In genomic region chr1:110004583-110004982, GRCh38 we compare ENCODE assay signal across 8 cellular contexts. TPM values are rescaled to one million over a fixed set of nuclear protein-coding genes. Genes with fewer than 3 reads are reported as not detected.
DNase-seq lines count a peak whose midpoint lies in the region; ATAC-seq and TF ChIP-seq lines count a peak whose summit lies in the region.

No MANE protein-coding gene starts in this region.

- TSS peak; percentile 36 for BruUV-seq in mammary epithelial cell (replicated peaks; lab: Mats Ljungman, UMichigan)

- H4K20me1 ChIP-seq in mammary epithelial cell (ENCODE audit: insufficient read depth, low read length), result no peaks in the 10 kb centered on the region

- no peak for DNase-seq in stimulated activated naive CD8-positive, alpha-beta T cell treated with anti-CD3 and anti-CD28 coated beads, Interleukin-15, Interleukin-2, amounts not matched to agents 100 U/mL and 50 U/mL, for 24 hours
- DNase-seq in mammary epithelial cell, result no peak
- DNase-seq in putamen (ENCODE audit: low spot score), result no peak
- no peak for DNase-seq in NCI-H2107 (lab: John Stamatoyannopoulos, UW)
- DNase-seq in cerebellar nuclear complex (lab: John Stamatoyannopoulos, UW), result no peak

- peaks cover 8% of the 10 kb centered on the region for H3K36me3 ChIP-seq in mammary epithelial cell (ENCODE audit: insufficient read depth, low read length)
- peaks cover 13% of the 10 kb centered on the region for H3K36me3 ChIP-seq in mesodermal cell (ENCODE audit: control insufficient read depth, insufficient read depth, low read length)

- H3K27ac ChIP-seq in mammary epithelial cell (ENCODE audit: insufficient read depth, low read depth, low read length) (peak overlapping the region; percentile 78), mesodermal cell (ENCODE audit: low read depth, low read length, severe bottlenecking) (peak overlapping the region; percentile 91)

- peak overlapping the region; percentile 45 for H3K9ac ChIP-seq in mammary epithelial cell (ENCODE audit: insufficient read depth, low read length)

- peak overlapping the region; percentile 42 for H2AFZ ChIP-seq in mammary epithelial cell (ENCODE audit: low read depth, low read length)

- intact Hi-C loops in mammary epithelial cell (cut with micrococcal nuclease), result no loop called here

- peaks cover 68% of the 10 kb centered on the region for H3K79me2 ChIP-seq in mammary epithelial cell (ENCODE audit: insufficient read depth, low read length)

- H3K4me1 ChIP-seq in mammary epithelial cell (ENCODE audit: insufficient read depth, low read length), result peaks cover 37% of the 10 kb centered on the region
- peaks cover 48% of the 10 kb centered on the region for H3K4me1 ChIP-seq in mesodermal cell (ENCODE audit: control insufficient read depth, insufficient read depth, low read length, poor library complexity, severe bottlenecking)

- H3K27me3 Mint-ChIP-seq in stimulated activated naive CD8-positive, alpha-beta T cell treated with anti-CD3 and anti-CD28 coated beads, Interleukin-15, Interleukin-2, amounts not matched to agents 100 ng/mL and 50 ng/mL, for 24 hours, result no peaks in the 10 kb centered on the region

- H3K4me3 Mint-ChIP-seq in stimulated activated naive CD8-positive, alpha-beta T cell treated with anti-CD3 and anti-CD28 coated beads, Interleukin-15, Interleukin-2, amounts not matched to agents 100 ng/mL and 50 ng/mL, for 24 hours, result peak overlapping the region; percentile 6

- ATAC-seq in stimulated activated naive CD8-positive, alpha-beta T cell treated with anti-CD3 and anti-CD28 coated beads, Interleukin-15, Interleukin-2, amounts not matched to agents 100 U/mL and 50 U/mL, for 24 hours, result no peak
- ATAC-seq in HG02852 (IDR thresholded peaks at IDR 0.05; ENCODE audit: unreplicated experiment), result no peak

- peak overlapping the region; percentile 85 for H3K27ac Mint-ChIP-seq in stimulated activated naive CD8-positive, alpha-beta T cell treated with anti-CD3 and anti-CD28 coated beads, Interleukin-15, Interleukin-2, amounts not matched to agents 100 ng/mL and 50 ng/mL, for 24 hours

- H3K27me3 ChIP-seq in mammary epithelial cell (ENCODE audit: insufficient read depth, low read length), result no peaks in the 10 kb centered on the region

- H3K9me3 Mint-ChIP-seq in stimulated activated naive CD8-positive, alpha-beta T cell treated with anti-CD3 and anti-CD28 coated beads, Interleukin-15, Interleukin-2, amounts not matched to agents 100 ng/mL and 50 ng/mL, for 24 hours, result no peaks in the 10 kb centered on the region

- no peak for TF ChIP-seq CTCF in mammary epithelial cell (conservative IDR thresholded peaks at IDR 0.05 in 1 of 2, IDR thresholded peaks at IDR 0.05 in 1 of 2; ENCODE audit: extremely low read depth in 1 of 2, insufficient read depth in 1 of 2, low read depth in 1 of 2, low read length in 2 of 2)

- peak overlapping the region; percentile 77 for H3K4me2 ChIP-seq in mammary epithelial cell (ENCODE audit: insufficient read depth, low read depth, low read length)

- H3K9me3 ChIP-seq in mammary epithelial cell (replicated peaks; ENCODE audit: insufficient read depth, low read length) (no peaks in the 10 kb centered on the region), mesodermal cell (ENCODE audit: control insufficient read depth, low read length) (no peaks in the 10 kb centered on the region)

- CTCF ChIA-PET in mammary epithelial cell (lab: Charles Lee; ENCODE audit: low non-redundant PET), result interaction anchor here (0.6 kb wide), 1 partner anchor 459 kb away, joined by 3 read pairs; no protein-coding TSS in a partner anchor

- in situ Hi-C loops in mammary epithelial cell (cut with MboI; ENCODE audit: low sequenced_read_pairs in 2 of 2), result no loop called here

- peaks cover 25% of the 10 kb centered on the region for H3K4me1 Mint-ChIP-seq in stimulated activated naive CD8-positive, alpha-beta T cell treated with anti-CD3 and anti-CD28 coated beads, Interleukin-15, Interleukin-2, amounts not matched to agents 100 ng/mL and 50 ng/mL, for 24 hours (ENCODE audit: low read depth)

- dilution Hi-C loops in mammary epithelial cell (cut with HindIII; ENCODE audit: low sequenced_read_pairs), result no loop called here

- peaks cover 26% of the 10 kb centered on the region for H3K36me3 Mint-ChIP-seq in stimulated activated naive CD8-positive, alpha-beta T cell treated with anti-CD3 and anti-CD28 coated beads, Interleukin-15, Interleukin-2, amounts not matched to agents 100 ng/mL and 50 ng/mL, for 24 hours (ENCODE audit: low read depth)

- peak overlapping the region in 2 of 3 experiments; percentile 12 to 27 for H3K4me3 ChIP-seq in mammary epithelial cell (replicated peaks in 1 of 3; ENCODE audit: insufficient read depth in 1 of 3, low read depth in 2 of 3, low read length in 3 of 3)
- H3K4me3 ChIP-seq in mesodermal cell (ENCODE audit: extremely low read depth, insufficient read depth, low read length, poor library complexity, severe bottlenecking), result peak overlapping the region; percentile 26

- WGBS in mammary epithelial cell (ENCODE audit: low coverage, missing lambda C conversion rate), result 0% methylated on average over 1 of the region's 1 CpG
- no CpG with 5 or more reads among the region's 1 CpG for WGBS in mesodermal cell (ENCODE audit: insufficient coverage in 2 of 2), 2 experiments

RNA-seq across cellular contexts. Expression of gene AHCYL1, which starts 20.0 kb away (rescaled TPM):
- total RNA-seq in mammary epithelial cell, result 10 to 100 TPM; 71.2 to 72.2 TPM
- 64.7 TPM for polyA plus RNA-seq in mammary epithelial cell
- polyA minus RNA-seq in mammary epithelial cell, result 84.7 TPM
- 148 TPM for polyA plus RNA-seq in mesodermal cell (2013, experiment 1 of 2)
- polyA plus RNA-seq in mesodermal cell (2013, experiment 2 of 2), result 150 TPM

RNA-seq across cellular contexts. Expression of gene STRIP1, which starts 29.8 kb away (rescaled TPM):
- 10 to 100 TPM; 39.4 to 51.3 TPM for total RNA-seq in mammary epithelial cell
- 24.9 TPM for polyA plus RNA-seq in mammary epithelial cell
- 26.5 TPM for polyA minus RNA-seq in mammary epithelial cell
- 47.1 TPM for polyA plus RNA-seq in mesodermal cell (2013, experiment 1 of 2)
- 41.1 TPM for polyA plus RNA-seq in mesodermal cell (2013, experiment 2 of 2)
